In genomic region chr13:51560336-51560735, GRCh38 we compare ENCODE assay signal across 21 cellular contexts. TPM values are rescaled to one million over a fixed set of nuclear protein-coding genes. Genes with fewer than 3 reads are reported as not detected.
DNase-seq lines count a peak whose midpoint lies in the region; ATAC-seq lines count a peak whose summit lies in the region.
"Had no signal": no experiment of that assay in that cellular context is flagged by ENCODE, and none has a peak within 500 bp of the region (broad histone marks: within the 10 kb centered on the region; RNA-seq: fewer than 3 reads in every experiment).

No MANE protein-coding gene starts in this region.

- ATAC-seq in activated CD4-positive, alpha-beta T cell treated with anti-CD3 and anti-CD28 coated beads for 36 hours, result no peak
- no peak for ATAC-seq in stimulated activated memory B cell treated with anti-CD40 and anti-IgM and Interleukin-4, amounts not matched to agents 10 μg/mL and 1 μg/mL and 100 μg/mL, for 72 hours
- ATAC-seq: A549, T-cell, WTC11 had no signal

- peak; percentile 53 for DNase-seq in activated CD4-positive, alpha-beta T cell treated with anti-CD3 and anti-CD28 coated beads, Interleukin-2, amount 10 ng/mL, durations not matched to agents 24 days and 14 days
- no peak for DNase-seq in activated CD4-positive, alpha-beta T cell treated with anti-CD3 and anti-CD28 coated beads for 36 hours
- DNase-seq in SJSA1 (ENCODE audit: low read depth in 1 of 2, low spot score in 2 of 2) (no peak), activated gamma-delta T cell treated with Interleukin-2 at 50 U/mL for 16 hours (no peak), NCI-H1105 (lab: John Stamatoyannopoulos, UW) (no peak), DMS153 treated with DMSO at 0.1 percent for 48 hours (lab: John Stamatoyannopoulos, UW; ENCODE audit: unreplicated experiment) (no peak)
- DNase-seq: activated CD8-positive, alpha-beta memory T cell treated with anti-CD3 and anti-CD28 coated beads, Interleukin-2, amount 50 U/mL, for 48 hours; activated gamma-delta T cell; CD4-positive, alpha-beta memory T cell; colonic mucosa; DMS79 treated with DMSO at 0.1 percent for 48 hours; NCI-H1105 treated with DMSO at 0.1 percent for 48 hours; T-cell; upper lobe of left lung had no signal

- H3K9me3 Mint-ChIP-seq in activated CD4-positive, alpha-beta T cell treated with anti-CD3 and anti-CD28 coated beads, Interleukin-2, amount 10 ng/mL, durations not matched to agents 24 days and 14 days, result peaks cover 10% of the 10 kb centered on the region
- no peaks in the 10 kb centered on the region for H3K9me3 Mint-ChIP-seq in activated CD4-positive, alpha-beta T cell treated with anti-CD3 and anti-CD28 coated beads for 36 hours (ENCODE audit: low read depth)
- H3K9me3 Mint-ChIP-seq in IgD-negative memory B cell, result peaks cover 0 to 9% (median 7%) of the 10 kb centered on the region in 3 donors
- peaks cover 3% of the 10 kb centered on the region for H3K9me3 Mint-ChIP-seq in stimulated activated memory B cell treated with anti-CD40 and anti-IgM and Interleukin-4, amounts not matched to agents 10 μg/mL and 1 μg/mL and 100 μg/mL, for 72 hours
- H3K9me3 Mint-ChIP-seq: neural crest cell had no signal

- no peaks in the 10 kb centered on the region for H3K9me3 ChIP-seq in SJSA1 (replicated peaks)
- H3K9me3 ChIP-seq: A549, colonic mucosa, upper lobe of left lung had no signal

- peak overlapping the region; percentile 6 for H3K27ac Mint-ChIP-seq in activated CD4-positive, alpha-beta T cell treated with anti-CD3 and anti-CD28 coated beads, Interleukin-2, amount 10 ng/mL, durations not matched to agents 24 days and 14 days
- H3K27ac Mint-ChIP-seq in activated CD4-positive, alpha-beta T cell treated with anti-CD3 and anti-CD28 coated beads for 36 hours, result no peak overlapping the region
- peak overlapping the region in 2 of 3 donors; percentile 26 to 87 for H3K27ac Mint-ChIP-seq in IgD-negative memory B cell
- peak overlapping the region; percentile 43 for H3K27ac Mint-ChIP-seq in stimulated activated memory B cell treated with anti-CD40 and anti-IgM and Interleukin-4, amounts not matched to agents 10 μg/mL and 1 μg/mL and 100 μg/mL, for 72 hours
- H3K27ac Mint-ChIP-seq: CD4-positive, alpha-beta memory T cell; T-cell; WTC11 had no signal

- 0 out of 2 replicates have a peak overlapping the region, but pooled peaks have one; percentile 31 for H3K27ac ChIP-seq in SJSA1
- H3K27ac ChIP-seq: A549, colonic mucosa, hepatocyte, RWPE1, upper lobe of left lung had no signal

- H3K27me3 Mint-ChIP-seq in activated CD4-positive, alpha-beta T cell treated with anti-CD3 and anti-CD28 coated beads, Interleukin-2, amount 10 ng/mL, durations not matched to agents 24 days and 14 days, result peaks cover 3% of the 10 kb centered on the region
- H3K27me3 Mint-ChIP-seq in activated CD4-positive, alpha-beta T cell treated with anti-CD3 and anti-CD28 coated beads for 36 hours, result no peaks in the 10 kb centered on the region
- H3K27me3 Mint-ChIP-seq in IgD-negative memory B cell, result peaks cover 2% of the 10 kb centered on the region
- no peaks in the 10 kb centered on the region for H3K27me3 Mint-ChIP-seq in stimulated activated memory B cell treated with anti-CD40 and anti-IgM and Interleukin-4, amounts not matched to agents 10 μg/mL and 1 μg/mL and 100 μg/mL, for 72 hours

- no peaks in the 10 kb centered on the region for H3K27me3 ChIP-seq in SJSA1 (replicated peaks)
- H3K27me3 ChIP-seq: colonic mucosa, hepatocyte, upper lobe of left lung had no signal

- peaks cover 30% of the 10 kb centered on the region for H3K4me1 Mint-ChIP-seq in activated CD4-positive, alpha-beta T cell treated with anti-CD3 and anti-CD28 coated beads, Interleukin-2, amount 10 ng/mL, durations not matched to agents 24 days and 14 days
- peaks cover 8% of the 10 kb centered on the region for H3K4me1 Mint-ChIP-seq in activated CD4-positive, alpha-beta T cell treated with anti-CD3 and anti-CD28 coated beads for 36 hours
- peaks cover 26 to 31% (median 30%) of the 10 kb centered on the region in 3 donors for H3K4me1 Mint-ChIP-seq in IgD-negative memory B cell
- H3K4me1 Mint-ChIP-seq in stimulated activated memory B cell treated with anti-CD40 and anti-IgM and Interleukin-4, amounts not matched to agents 10 μg/mL and 1 μg/mL and 100 μg/mL, for 72 hours, result peaks cover 36% of the 10 kb centered on the region

- no peaks in the 10 kb centered on the region for H3K36me3 Mint-ChIP-seq in activated CD4-positive, alpha-beta T cell treated with anti-CD3 and anti-CD28 coated beads, Interleukin-2, amount 10 ng/mL, durations not matched to agents 24 days and 14 days (ENCODE audit: low read depth)
- no peaks in the 10 kb centered on the region for H3K36me3 Mint-ChIP-seq in activated CD4-positive, alpha-beta T cell treated with anti-CD3 and anti-CD28 coated beads for 36 hours (ENCODE audit: low read depth)
- peaks cover 4% of the 10 kb centered on the region for H3K36me3 Mint-ChIP-seq in IgD-negative memory B cell
- peaks cover 4% of the 10 kb centered on the region for H3K36me3 Mint-ChIP-seq in stimulated activated memory B cell treated with anti-CD40 and anti-IgM and Interleukin-4, amounts not matched to agents 10 μg/mL and 1 μg/mL and 100 μg/mL, for 72 hours
- H3K36me3 Mint-ChIP-seq: CD4-positive, alpha-beta memory T cell; T-cell; WTC11 had no signal

- H3K4me1 ChIP-seq in SJSA1 (replicated peaks), result peaks cover 29% of the 10 kb centered on the region
- H3K4me1 ChIP-seq: colonic mucosa had no signal

- no peak overlapping the region for H3K4me3 ChIP-seq in SJSA1
- H3K4me3 ChIP-seq: A549, colonic mucosa, hepatocyte, upper lobe of left lung had no signal

- H3K36me3 ChIP-seq in SJSA1, result no peaks in the 10 kb centered on the region
- H3K36me3 ChIP-seq: colonic mucosa, upper lobe of left lung had no signal

- CTCF ChIA-PET in activated CD4-positive, alpha-beta T cell treated with anti-CD3 and anti-CD28 coated beads for 36 hours (lab: Charles Lee), result no interaction called here

- intact Hi-C loops in activated CD4-positive, alpha-beta T cell treated with anti-CD3 and anti-CD28 coated beads, Interleukin-2, amount 10 ng/mL, durations not matched to agents 24 days and 14 days (cut with micrococcal nuclease), result no loop called here
- intact Hi-C loops in activated CD4-positive, alpha-beta T cell treated with anti-CD3 and anti-CD28 coated beads for 36 hours (cut with DNase I, micrococcal nuclease), result no loop called here

- POLR2A ChIA-PET in activated CD4-positive, alpha-beta T cell treated with anti-CD3 and anti-CD28 coated beads for 36 hours (lab: Charles Lee), result no interaction called here

- no peak overlapping the region for H3K4me3 Mint-ChIP-seq in activated CD4-positive, alpha-beta T cell treated with anti-CD3 and anti-CD28 coated beads, Interleukin-2, amount 10 ng/mL, durations not matched to agents 24 days and 14 days
- H3K4me3 Mint-ChIP-seq in activated CD4-positive, alpha-beta T cell treated with anti-CD3 and anti-CD28 coated beads for 36 hours, result no peak overlapping the region
- peak overlapping the region in 2 of 4 donors; percentile 31 to 42 for H3K4me3 Mint-ChIP-seq in IgD-negative memory B cell
- no peak overlapping the region for H3K4me3 Mint-ChIP-seq in stimulated activated memory B cell treated with anti-CD40 and anti-IgM and Interleukin-4, amounts not matched to agents 10 μg/mL and 1 μg/mL and 100 μg/mL, for 72 hours
- H3K4me3 Mint-ChIP-seq: CD4-positive, alpha-beta memory T cell; neural crest cell; T-cell; WTC11 had no signal

RNA-seq across cellular contexts. Expression of gene WDFY2, which starts 23.9 kb away (rescaled TPM):
- total RNA-seq in activated CD4-positive, alpha-beta T cell treated with anti-CD3 and anti-CD28 coated beads, Interleukin-2, amount 10 ng/mL, durations not matched to agents 24 days and 14 days, result 9.1 and 11.1 TPM in 2 replicates
- 1 to 10 TPM; 7.4 to 9.5 TPM for total RNA-seq in activated CD4-positive, alpha-beta T cell treated with anti-CD3 and anti-CD28 coated beads for 36 hours
- 6.0 TPM for polyA plus RNA-seq in IgD-negative memory B cell
- 3.3 and 6.0 TPM in 2 replicates for total RNA-seq in SJSA1 (2014; rRNA removed; shearing (Covaris generic))
